Comparison of ENCODE assay signal across 22 cellular contexts in genomic region chr9:72533322-72533721, GRCh38. TPM values are rescaled to one million over a fixed set of nuclear protein-coding genes. Genes with fewer than 3 reads are reported as not detected.
DNase-seq lines count a peak whose midpoint lies in the region; ATAC-seq and TF ChIP-seq lines count a peak whose summit lies in the region.
"Had no signal": no experiment of that assay in that cellular context is flagged by ENCODE, and none has a peak within 500 bp of the region (broad histone marks: within the 10 kb centered on the region; RNA-seq: fewer than 3 reads in every experiment).

No MANE protein-coding gene starts in this region.

- in situ Hi-C loops in transverse colon (cut with MboI; ENCODE audit: low pct_ligation_motif_present in 1 of 4, low pct_unique_long_range_greater_than_20kb in 1 of 4, low sequenced_read_pairs in 3 of 4) = no loop called here

- RAD21 ChIA-PET in HCT116 (lab: Charles Lee; ENCODE audit: low non-redundant PET in 1 of 2, low total read pairs in 2 of 2, uncharacterized antibody in 2 of 2, unreplicated experiment in 2 of 2) = no interaction called here

- no peak overlapping the region for H3K9ac ChIP-seq in HCT116 (ENCODE audit: low read length)
- H3K9ac ChIP-seq: GM23248, parathyroid adenoma had no signal

- H3K4me1 ChIP-seq in HCT116 (ENCODE audit: control insufficient read depth in 1 of 2, insufficient read depth in 2 of 2, low read length in 2 of 2) = peaks cover 0 to 4% of the 10 kb centered on the region in 2 experiments; a peak in 1 of 4 replicates
- H3K4me1 ChIP-seq in transverse colon = peaks cover 0 to 11% (median under 1%) of the 10 kb centered on the region in 4 donors
- H3K4me1 ChIP-seq: heart right ventricle, parathyroid adenoma, SJSA1 had no signal

- H3K27me3 ChIP-seq in HCT116 (ENCODE audit: insufficient read depth, low read length) (no peaks in the 10 kb centered on the region), transverse colon (no peaks in the 10 kb centered on the region)
- H3K27me3 ChIP-seq: body of pancreas, heart right ventricle, SJSA1, thyroid gland had no signal

- peak; percentile 44; the same call in 1 of the 2 replicates for ATAC-seq in HCT116
- ATAC-seq in left colon = peak; percentile 85
- no peak for ATAC-seq in HG02852 (IDR thresholded peaks at IDR 0.05; ENCODE audit: unreplicated experiment)
- no peak for ATAC-seq in HG03521 (IDR thresholded peaks at IDR 0.05; ENCODE audit: unreplicated experiment)
- ATAC-seq: body of pancreas, GM12878, heart right ventricle, left cardiac atrium had no signal

- POLR2A ChIA-PET in HCT116 (lab: Charles Lee) = interaction anchor here (1.2 kb wide), 1 partner anchor 168 kb away, joined by 3 read pairs; the partner anchor contains the start of gene ZFAND5

- WGBS in transverse colon (ENCODE audit: low coverage in 1 of 2), 2 donors = 26 to 83% methylated on average over 1 of the region's 1 CpG

- BruUV-seq in HCT116 (replicated peaks; lab: Mats Ljungman, UMichigan) = no TSS peak

- no peak for TF ChIP-seq RAD21 in HCT116 (IDR thresholded peaks at IDR 0.05; ENCODE audit: low read depth)

- no peak for TF ChIP-seq EP300 in transverse colon (IDR thresholded peaks at IDR 0.05; ENCODE audit: low read depth)

- no peaks in the 10 kb centered on the region for H4K20me1 ChIP-seq in HCT116 (ENCODE audit: insufficient read depth)

- intact Hi-C loops in HCT116 (cut with micrococcal nuclease) (no loop called here), left colon (cut with DNase I, micrococcal nuclease) (no loop called here), transverse colon (cut with DNase I; ENCODE audit: low total_unique reads) (no loop called here)

- H3K9me3 ChIP-seq in HCT116 (ENCODE audit: control insufficient read depth in 1 of 2, insufficient read depth in 1 of 2, low read depth in 1 of 2, low read length in 2 of 2) (no peaks in the 10 kb centered on the region), transverse colon (no peaks in the 10 kb centered on the region)
- H3K9me3 ChIP-seq: body of pancreas, SJSA1, thyroid gland had no signal

- H3K27ac ChIP-seq in HCT116 (ENCODE audit: low read depth, low read length) = no peak overlapping the region
- peak overlapping the region; percentile 19 to 53 (median 38) for H3K27ac ChIP-seq in transverse colon
- H3K27ac ChIP-seq: body of pancreas, GM23248, heart right ventricle, parathyroid adenoma, SJSA1, thyroid gland had no signal

- CTCF ChIA-PET in HCT116 (lab: Charles Lee) = interaction anchor here (0.6 kb wide), 1 partner anchor 20 kb away, joined by 4 read pairs; no protein-coding TSS in a partner anchor

- TF ChIP-seq CTCF in HCT116 (IDR thresholded peaks at IDR 0.05 in 2 of 3, conservative IDR thresholded peaks at IDR 0.05 in 1 of 3; ENCODE audit: borderline replicate concordance in 1 of 3, insufficient read depth in 1 of 3, low read depth in 2 of 3, low read length in 2 of 3) = no peak
- TF ChIP-seq CTCF in transverse colon (IDR thresholded peaks at IDR 0.05) = no peak

- no peak for DNase-seq in HCT116 (ENCODE audit: low read depth, low spot score)
- peak; percentile 90 for DNase-seq in amniotic epithelial cell (ENCODE audit: low read depth)
- DNase-seq in left colon = no peak
- no peak for DNase-seq in transverse colon
- no peak for DNase-seq in amniotic stem cell (lab: John Stamatoyannopoulos, UW)
- DNase-seq: activated CD4-positive, alpha-beta T cell treated with anti-CD3 and anti-CD28 coated beads, Interleukin-2, amount 10 ng/mL, durations not matched to agents 7 days and 5 days; activated naive CD4-positive, alpha-beta T cell treated with anti-CD3 and anti-CD28 coated beads for 36 hours; activated T-cell treated with anti-CD3 and anti-CD28 coated beads for 4 hours; body of pancreas; CD8-positive, alpha-beta memory T cell; GM23248; heart right ventricle; left cardiac atrium; NCI-H146; NCI-H446; thyroid gland had no signal

- no peaks in the 10 kb centered on the region for H3K9me2 ChIP-seq in HCT116 (ENCODE audit: insufficient read depth)

- H2AFZ ChIP-seq in HCT116 (ENCODE audit: low read depth, low read length, poor library complexity, severe bottlenecking) = no peak overlapping the region
- H2AFZ ChIP-seq: parathyroid adenoma had no signal

- TF ChIP-seq POLR2A in HCT116 (IDR thresholded peaks at IDR 0.05; ENCODE audit: borderline replicate concordance, extremely low read depth, insufficient read depth, insufficient read length) (no peak), transverse colon (IDR thresholded peaks at IDR 0.05) (no peak)

- H3K36me3 ChIP-seq in HCT116 (ENCODE audit: control insufficient read depth in 1 of 2, insufficient read depth in 2 of 2, low read length in 2 of 2) (no peaks in the 10 kb centered on the region), transverse colon (no peaks in the 10 kb centered on the region)
- H3K36me3 ChIP-seq: heart right ventricle, SJSA1, thyroid gland had no signal

- H3K4me2 ChIP-seq in HCT116 (ENCODE audit: low read length) = no peak overlapping the region

- no peak overlapping the region for H3K4me3 ChIP-seq in HCT116 (replicated peaks in 1 of 2; ENCODE audit: low read depth in 1 of 2, low read length in 2 of 2)
- H3K4me3 ChIP-seq in transverse colon = no peak overlapping the region
- H3K4me3 ChIP-seq: body of pancreas, GM12878, GM23248, heart right ventricle, SJSA1, thyroid gland had no signal

- no peaks in the 10 kb centered on the region for H3K79me2 ChIP-seq in HCT116 (ENCODE audit: insufficient read depth, low read length)
- H3K79me2 ChIP-seq: parathyroid adenoma had no signal

TF ChIP-seq in HCT116, 20 proteins besides CTCF, POLR2A, EP300 and RAD21:
- TF ChIP-seq SIN3A (IDR thresholded peaks at IDR 0.05; ENCODE audit: low read depth) = no peak
- TF ChIP-seq TCF7L2 (IDR thresholded peaks at IDR 0.05; ENCODE audit: borderline replicate concordance, extremely low read depth, insufficient read depth, insufficient read length) = no peak
- no peak for TF ChIP-seq EZH2phosphoT487 (IDR thresholded peaks at IDR 0.05; ENCODE audit: borderline replicate concordance)
- TF ChIP-seq POLR2AphosphoS5 (IDR thresholded peaks at IDR 0.05; ENCODE audit: low read depth, low read length) = no peak
- TF ChIP-seq EZH2 (IDR thresholded peaks at IDR 0.05) = no peak
- no peak for TF ChIP-seq CBX3 (IDR thresholded peaks at IDR 0.05; ENCODE audit: low read depth)
- no peak for TF ChIP-seq SRF (IDR thresholded peaks at IDR 0.05; ENCODE audit: low read depth)
- TF ChIP-seq ATF3 (IDR thresholded peaks at IDR 0.05) = no peak
- no peak for TF ChIP-seq ZBTB33 (IDR thresholded peaks at IDR 0.05; ENCODE audit: extremely low read depth, insufficient replicate concordance, low read length)
- no peak for TF ChIP-seq YY1 (IDR thresholded peaks at IDR 0.05; ENCODE audit: extremely low read depth, insufficient replicate concordance, low read depth, low read length)
TF ChIP-seq in HCT116: peak in this region for 0.

RNA-seq across cellular contexts. Expression of gene TMC1, which starts 11.9 kb away (rescaled TPM):
- total RNA-seq in HCT116 (2021; ENCODE audit: unreplicated experiment) (0.57 TPM), left colon (under 1 TPM; 0.28 to 0.40 TPM), transverse colon (under 1 TPM in 1 of 4 donors, not detected in 3; 0.32 TPM)
- 0.64 and 0.77 TPM in 2 replicates for polyA plus RNA-seq in HCT116 (2012)
- total RNA-seq: activated CD4-positive, alpha-beta T cell treated with anti-CD3 and anti-CD28 coated beads, Interleukin-2, amount 10 ng/mL, durations not matched to agents 7 days and 5 days; activated naive CD4-positive, alpha-beta T cell treated with anti-CD3 and anti-CD28 coated beads for 36 hours; body of pancreas; CD8-positive, alpha-beta memory T cell; G401; GM23248 had no signal
- polyA plus RNA-seq: CD8-positive, alpha-beta memory T cell had no signal

Comparison
In these comparisons a context has a peak if more than half of its experiments do, and no peak if none do; other contexts are left out.
1. ATAC-seq: peak in HCT116 (single experiment) and left colon (single experiment); none in HG02852 (single experiment) and HG03521 (single experiment).